ENCODE assay signal across 14 cellular contexts in genomic region chr2:8661736-8662135, GRCh38. TPM values are rescaled to one million over a fixed set of nuclear protein-coding genes. Genes with fewer than 3 reads are reported as not detected.
DNase-seq lines count a peak whose midpoint lies in the region; ATAC-seq and TF ChIP-seq lines count a peak whose summit lies in the region.
"Had no signal": no experiment of that assay in that cellular context is flagged by ENCODE, and none has a peak within 500 bp of the region (broad histone marks: within the 10 kb centered on the region; RNA-seq: fewer than 3 reads in every experiment).

No MANE protein-coding gene starts in this region.

- H3K79me1 ChIP-seq in IMR-90 (ENCODE audit: low read depth in 1 of 2, low read length in 2 of 2): no peaks in the 10 kb centered on the region

- peak overlapping the region; percentile 56 for H3K18ac ChIP-seq in IMR-90 (ENCODE audit: low read depth, low read length)

- H2BK20ac ChIP-seq in IMR-90 (ENCODE audit: low read depth, low read length): peak overlapping the region; percentile 96

- TF ChIP-seq RAD21 in IMR-90 (IDR thresholded peaks at IDR 0.05; ENCODE audit: low read length): no peak

- H3K27me3 ChIP-seq in IMR-90 (ENCODE audit: control insufficient read depth, insufficient read depth, low read length) (no peaks in the 10 kb centered on the region), tibial artery (no peaks in the 10 kb centered on the region)
- H3K27me3 ChIP-seq: breast epithelium had no signal

- H3K9me1 ChIP-seq in IMR-90 (ENCODE audit: insufficient read depth, low read length): peaks cover 11% of the 10 kb centered on the region; the same call in 1 of the 2 replicates

- H3K9ac ChIP-seq in IMR-90 (ENCODE audit: low read depth, low read length): no peak overlapping the region; the same call in 1 of the 2 replicates

- peak overlapping the region; percentile 68 for H2AK9ac ChIP-seq in IMR-90 (replicated peaks; ENCODE audit: low read depth, low read length, poor library complexity)

- H3K4me3 ChIP-seq in IMR-90 (ENCODE audit: insufficient read depth, low read depth, low read length) (no peak overlapping the region), coronary artery (no peak overlapping the region), lower leg skin (ENCODE audit: low read depth, poor library complexity, severe bottlenecking) (no peak overlapping the region), tibial artery (no peak overlapping the region)
- H3K4me3 ChIP-seq: breast epithelium, psoas muscle had no signal

- dilution Hi-C loops in IMR-90 (cut with HindIII; ENCODE audit: low sequenced_read_pairs, unreplicated experiment): no loop called here

- H3K4me2 ChIP-seq in IMR-90 (ENCODE audit: low read depth, low read length): no peak overlapping the region

- H4K5ac ChIP-seq in IMR-90 (ENCODE audit: low read depth, low read length): peak overlapping the region; percentile 40

- H4K91ac ChIP-seq in IMR-90 (ENCODE audit: insufficient read depth, low read depth, low read length): peak overlapping the region; percentile 65

- peak overlapping the region; percentile 99 for H2BK120ac ChIP-seq in IMR-90 (ENCODE audit: low read depth, low read length)

- H3K9me3 ChIP-seq in IMR-90 (ENCODE audit: control insufficient read depth, insufficient read depth, low read length): no peaks in the 10 kb centered on the region
- H3K9me3 ChIP-seq in tibial artery: no peaks in the 10 kb centered on the region
- H3K9me3 ChIP-seq: breast epithelium, psoas muscle had no signal

- peak overlapping the region; percentile 55 to 83; a peak in 3 of 4 replicates for H4K8ac ChIP-seq in IMR-90 (ENCODE audit: low read depth in 2 of 2, low read length in 2 of 2)

- CTCF ChIA-PET in IMR-90 (lab: Yijun Ruan, JAX): interaction anchor here (1.3 kb wide), 1 partner anchor 18 kb away, joined by 4 read pairs; no protein-coding TSS in a partner anchor

- TF ChIP-seq POLR2A in IMR-90 (IDR thresholded peaks at IDR 0.05; ENCODE audit: low read depth, low read length) (no peak), lower leg skin (IDR thresholded peaks at IDR 0.05) (no peak)

- H3K4me1 ChIP-seq in IMR-90 (ENCODE audit: control insufficient read depth, insufficient read depth, low read length): peaks cover 17% of the 10 kb centered on the region
- H3K4me1 ChIP-seq in tibial artery: peaks cover 0 to 7% (median 0%) of the 10 kb centered on the region in 4 donors
- H3K4me1 ChIP-seq: breast epithelium had no signal

- POLR2A ChIA-PET in IMR-90 (lab: Charles Lee; ENCODE audit: unreplicated experiment): interaction anchor here (1.4 kb wide), 1 partner anchor 20 kb away, joined by 3 read pairs; the partner anchor contains the start of gene ID2

- peak; percentile 53 for DNase-seq in IMR-90
- DNase-seq in coronary artery (ENCODE audit: low spot score): peak; percentile 78
- peak; percentile 49 to 89 for DNase-seq in lower leg skin (ENCODE audit: low spot score in 2 of 2)
- DNase-seq in tibial artery: peak in 1 of 2 donors; percentile 62
- DNase-seq: activated CD4-positive, alpha-beta T cell treated with anti-CD3 and anti-CD28 coated beads, Interleukin-2, amount 10 ng/mL, durations not matched to agents 24 days and 14 days; COR-L47; NCI-H1092 treated with DMSO at 0.1 percent for 48 hours; stimulated activated CD4-positive, alpha-beta T cell treated with anti-CD3 and anti-CD28 coated beads, Interleukin-4, amount 100 ng/mL, for 4 hours; stimulated activated naive CD4-positive, alpha-beta T cell treated with Interleukin-2 at 50 U/mL for 16 hours had no signal

- BruUV-seq in IMR-90 (replicated peaks; lab: Mats Ljungman, UMichigan): no TSS peak

- H3K36me3 ChIP-seq in IMR-90 (ENCODE audit: control insufficient read depth, insufficient read depth, low read length): no peaks in the 10 kb centered on the region
- H3K36me3 ChIP-seq in tibial artery: no peaks in the 10 kb centered on the region
- H3K36me3 ChIP-seq: breast epithelium had no signal

- peak overlapping the region; percentile 92 for H3K14ac ChIP-seq in IMR-90 (replicated peaks; ENCODE audit: low read depth, low read length)

- peak overlapping the region; percentile 56; the same call in 1 of the 2 replicates for H3K56ac ChIP-seq in IMR-90 (ENCODE audit: extremely low read depth, insufficient read depth, low read length)

- peak overlapping the region; percentile 80 for H3K4ac ChIP-seq in IMR-90 (ENCODE audit: low read depth, low read length)

- H2BK15ac ChIP-seq in IMR-90 (ENCODE audit: low read depth, low read length): peak overlapping the region; percentile 45; the same call in 2 of the 3 replicates

- H2AFZ ChIP-seq in IMR-90 (replicated peaks; ENCODE audit: low read length, poor library complexity): peak overlapping the region; percentile 76

- ATAC-seq in IMR-90 (ENCODE audit: low read depth) (peak; percentile 38), HG03025 (IDR thresholded peaks at IDR 0.05; ENCODE audit: low FRiP score, unreplicated experiment) (no peak), HG03457 (IDR thresholded peaks at IDR 0.05; ENCODE audit: unreplicated experiment) (no peak), HG02870 (IDR thresholded peaks at IDR 0.05; ENCODE audit: unreplicated experiment) (no peak)

- in situ Hi-C loops in IMR-90 (cut with MboI; ENCODE audit: low sequenced_read_pairs): no loop called here

- no peak for TF ChIP-seq CTCF in IMR-90 (conservative IDR thresholded peaks at IDR 0.05; ENCODE audit: low read depth, low read length)
- TF ChIP-seq CTCF in coronary artery (IDR thresholded peaks at IDR 0.05): no peak
- TF ChIP-seq CTCF in lower leg skin (IDR thresholded peaks at IDR 0.05): no peak
- TF ChIP-seq CTCF in tibial artery (IDR thresholded peaks at IDR 0.05): no peak

- intact Hi-C loops in IMR-90 (cut with micrococcal nuclease) (no loop called here), lower leg skin (cut with DNase I; ENCODE audit: low total_unique reads) (no loop called here), tibial artery (cut with DNase I; ENCODE audit: low total_unique reads) (no loop called here)

- peak overlapping the region; percentile 67 for H2AK5ac ChIP-seq in IMR-90 (ENCODE audit: low read depth, low read length)

- peak overlapping the region; percentile 86 for H2BK5ac ChIP-seq in IMR-90 (ENCODE audit: low read depth, low read length, poor library complexity, severe bottlenecking)

- 32% methylated on average over 3 of the region's 7 CpGs; no CpG with 5 or more reads in 1 of the 2 experiments for WGBS in IMR-90 (ENCODE audit: extremely low coverage in 2 of 2, insufficient read length in 1 of 2), 2 experiments
- 67 to 84% methylated on average over 7 of the region's 7 CpGs for WGBS in lower leg skin, 2 donors

- peak overlapping the region; percentile 88 for H3K23ac ChIP-seq in IMR-90 (ENCODE audit: low read depth, low read length)

- H4K20me1 ChIP-seq in IMR-90 (ENCODE audit: insufficient read depth, low read length): no peaks in the 10 kb centered on the region

- H3K27ac ChIP-seq in IMR-90 (ENCODE audit: insufficient read depth, low read length) (peak overlapping the region; percentile 68), coronary artery (peak overlapping the region in 1 of 2 donors; percentile 56), tibial artery (peak overlapping the region; percentile 11 to 42)
- H3K27ac ChIP-seq: breast epithelium, psoas muscle had no signal

TF ChIP-seq in IMR-90, 13 proteins besides CTCF, POLR2A, EP300 and RAD21:
- no peak for TF ChIP-seq CHD1 (IDR thresholded peaks at IDR 0.05; ENCODE audit: low read depth, low read length)
- no peak for TF ChIP-seq MAFK (IDR thresholded peaks at IDR 0.05; ENCODE audit: low read depth, low read length)
- TF ChIP-seq MXI1 (IDR thresholded peaks at IDR 0.05; ENCODE audit: borderline replicate concordance, low read depth, low read length): no peak
- no peak for TF ChIP-seq USF2 (IDR thresholded peaks at IDR 0.05; ENCODE audit: low read depth, low read length)
- no peak for TF ChIP-seq RCOR1 (IDR thresholded peaks at IDR 0.05; ENCODE audit: insufficient replicate concordance, low read length)
- no peak for TF ChIP-seq RFX5 (IDR thresholded peaks at IDR 0.05; ENCODE audit: low read depth, low read length)
- TF ChIP-seq MAZ (IDR thresholded peaks at IDR 0.05; ENCODE audit: borderline replicate concordance, low read depth, low read length): no peak
- no peak for TF ChIP-seq NFE2L2 (IDR thresholded peaks at IDR 0.05; ENCODE audit: low read depth, low read length)
- no peak for TF ChIP-seq FOS (IDR thresholded peaks at IDR 0.05; ENCODE audit: low read depth, low read length)
- TF ChIP-seq ELK1 (IDR thresholded peaks at IDR 0.05; ENCODE audit: borderline replicate concordance, low read depth, low read length): no peak
- TF ChIP-seq BHLHE40 (IDR thresholded peaks at IDR 0.05; ENCODE audit: low read depth, low read length): no peak
- TF ChIP-seq SMC3 (IDR thresholded peaks at IDR 0.05; ENCODE audit: low read depth, low read length): no peak
- no peak for TF ChIP-seq CEBPB (IDR thresholded peaks at IDR 0.05; ENCODE audit: low read depth, low read length)

RNA-seq across cellular contexts. Expression of gene ID2, which starts 20.1 kb away (rescaled TPM):
- total RNA-seq in IMR-90 (2012; rRNA removed): 389 and 431 TPM in 2 replicates
- polyA plus RNA-seq in IMR-90 (2012; rRNA removed): 264 and 399 TPM in 2 replicates
- polyA plus RNA-seq in IMR-90 (2012; cell fraction: cytosol; rRNA removed): 1,308 and 1,433 TPM in 2 replicates
- polyA plus RNA-seq in IMR-90 (2012; cell fraction: nucleus; rRNA removed; ENCODE audit: low replicate concordance): 1,141 and 1,720 TPM in 2 replicates
- total RNA-seq in lower leg skin: 100 to 1,000 TPM; 120 to 271 (median 209) TPM
